15 cellular contexts compared by ENCODE assay signal in genomic region chr17:44990994-44991393, GRCh38. TPM values are rescaled to one million over a fixed set of nuclear protein-coding genes. Genes with fewer than 3 reads are reported as not detected.
"Had no signal": no experiment of that assay in that cellular context is flagged by ENCODE, and none has a peak within 500 bp of the region (broad histone marks: within the 10 kb centered on the region; RNA-seq: fewer than 3 reads in every experiment).

No MANE protein-coding gene starts in this region.

- H3K9me3 ChIP-seq: heart left ventricle had no signal

- DNase-seq: activated CD4-positive, alpha-beta memory T cell treated with anti-CD3 and anti-CD28 coated beads, Interleukin-2, amount 10 ng/mL, durations not matched to agents 7 days and 5 days; activated CD4-positive, alpha-beta T cell treated with anti-CD3 and anti-CD28 coated beads for 36 hours; activated effector memory CD4-positive, alpha-beta T cell treated with Interleukin-2 at 50 U/mL for 16 hours; activated naive CD4-positive, alpha-beta T cell treated with anti-CD3 and anti-CD28 coated beads, Interleukin-2, amount 50 U/mL, for 16 hours; activated T-cell treated with anti-CD3 and anti-CD28 coated beads, Interleukin-2, amount 50 U/mL, for 4 hours; cortex of kidney; effector memory CD8-positive, alpha-beta T cell; foreskin keratinocyte; heart left ventricle; nephron progenitor cell had no signal

- H3K4me3 ChIP-seq: heart left ventricle had no signal

- H3K36me3 Mint-ChIP-seq: brain, type B pancreatic cell had no signal

- H3K9me3 Mint-ChIP-seq: activated CD4-positive, alpha-beta memory T cell treated with anti-CD3 and anti-CD28 coated beads, Interleukin-2, amount 10 ng/mL, durations not matched to agents 7 days and 5 days; activated T-cell treated with anti-CD3 and anti-CD28 coated beads, Interleukin-2, amount 50 U/mL, for 4 hours; brain; effector memory CD8-positive, alpha-beta T cell; nephron progenitor cell; stimulated activated naive CD8-positive, alpha-beta T cell treated with anti-CD3 and anti-CD28 coated beads, Interleukin-15, Interleukin-2, amounts not matched to agents 100 ng/mL and 50 ng/mL, for 24 hours; T-helper 1 cell treated with Interleukin-12 subunit alpha and Interleukin-12 subunit beta and Interleukin-4 antibody, amounts not matched to agents 30 μg/mL and 1 μg/mL, for 36 hours; type B pancreatic cell had no signal

- H3K36me3 ChIP-seq: heart left ventricle had no signal

- H3K27ac Mint-ChIP-seq: activated CD4-positive, alpha-beta memory T cell treated with anti-CD3 and anti-CD28 coated beads, Interleukin-2, amount 10 ng/mL, durations not matched to agents 7 days and 5 days; activated CD4-positive, alpha-beta T cell treated with anti-CD3 and anti-CD28 coated beads for 36 hours; effector memory CD8-positive, alpha-beta T cell; nephron progenitor cell; stimulated activated naive CD8-positive, alpha-beta T cell treated with anti-CD3 and anti-CD28 coated beads, Interleukin-15, Interleukin-2, amounts not matched to agents 100 ng/mL and 50 ng/mL, for 24 hours; T-helper 1 cell treated with Interleukin-12 subunit alpha and Interleukin-12 subunit beta and Interleukin-4 antibody, amounts not matched to agents 30 μg/mL and 1 μg/mL, for 36 hours; type B pancreatic cell had no signal

- H3K4me1 Mint-ChIP-seq: activated CD4-positive, alpha-beta memory T cell treated with anti-CD3 and anti-CD28 coated beads, Interleukin-2, amount 10 ng/mL, durations not matched to agents 7 days and 5 days; activated CD4-positive, alpha-beta T cell treated with anti-CD3 and anti-CD28 coated beads for 36 hours had no signal

- H3K4me3 Mint-ChIP-seq: activated CD4-positive, alpha-beta memory T cell treated with anti-CD3 and anti-CD28 coated beads, Interleukin-2, amount 10 ng/mL, durations not matched to agents 7 days and 5 days; activated CD4-positive, alpha-beta T cell treated with anti-CD3 and anti-CD28 coated beads for 36 hours; activated T-cell treated with anti-CD3 and anti-CD28 coated beads, Interleukin-2, amount 50 U/mL, for 4 hours; brain; effector memory CD8-positive, alpha-beta T cell; nephron progenitor cell; stimulated activated naive CD8-positive, alpha-beta T cell treated with anti-CD3 and anti-CD28 coated beads, Interleukin-15, Interleukin-2, amounts not matched to agents 100 ng/mL and 50 ng/mL, for 24 hours; T-helper 1 cell treated with Interleukin-12 subunit alpha and Interleukin-12 subunit beta and Interleukin-4 antibody, amounts not matched to agents 30 μg/mL and 1 μg/mL, for 36 hours; type B pancreatic cell had no signal

- H3K4me1 ChIP-seq: foreskin keratinocyte had no signal

- H3K27ac ChIP-seq: foreskin keratinocyte, heart left ventricle had no signal

RNA-seq across cellular contexts. Expression of gene C1QL1, which starts 22.9 kb away (rescaled TPM):
- total RNA-seq: activated T-cell treated with anti-CD3 and anti-CD28 coated beads, Interleukin-2, amount 50 U/mL, for 4 hours; mesenteric fat pad had no signal

RNA-seq across cellular contexts. Expression of gene KIF18B, which starts 43.4 kb away (rescaled TPM):
- total RNA-seq: mesenteric fat pad had no signal
